In genomic region chr16:15382805-15383204, GRCh38 we compare ENCODE assay signal across 1 cellular context. TPM values are rescaled to one million over a fixed set of nuclear protein-coding genes. Genes with fewer than 3 reads are reported as not detected.
"Had no signal": no experiment of that assay in that cellular context is flagged by ENCODE, and none has a peak within 500 bp of the region (broad histone marks: within the 10 kb centered on the region; RNA-seq: fewer than 3 reads in every experiment).

No MANE protein-coding gene starts in this region.

RNA-seq across cellular contexts. Expression of gene MPV17L, which starts 12.7 kb away (rescaled TPM):
- total RNA-seq: activated CD4-positive, alpha-beta T cell treated with anti-CD3 and anti-CD28 coated beads for 36 hours had no signal
